Comparison of ENCODE assay signal across 19 cellular contexts in the genomic region with DNA sequence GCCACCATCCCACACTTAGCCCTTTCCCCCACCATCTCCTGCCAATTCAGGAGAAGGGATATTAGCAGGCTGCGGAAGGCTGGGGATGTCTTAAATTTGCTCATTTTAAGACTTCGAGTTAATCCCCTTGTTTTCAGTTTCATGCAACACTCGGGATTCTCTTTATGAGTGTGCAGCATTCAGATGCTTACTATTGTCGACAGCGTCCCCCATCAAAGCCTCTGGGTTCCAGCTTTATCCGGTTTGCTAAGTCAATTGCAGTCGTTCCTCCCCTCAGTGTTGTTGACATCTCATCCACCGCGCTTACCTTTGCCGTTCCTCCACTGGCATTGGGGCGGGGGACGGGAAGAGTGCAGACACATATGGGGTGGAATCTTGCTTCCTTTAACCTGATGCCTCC.
DNase-seq lines count a peak whose midpoint lies in the region; ATAC-seq, FAIRE-seq and TF ChIP-seq lines count a peak whose summit lies in the region.
"Had no signal": no experiment of that assay in that cellular context is flagged by ENCODE, and none has a peak within 500 bp of the region (broad histone marks: within the 10 kb centered on the region; RNA-seq: fewer than 3 reads in every experiment).

No MANE protein-coding gene starts in this region.

- H3K27me3 Mint-ChIP-seq in activated CD8-positive, alpha-beta memory T cell treated with anti-CD3 and anti-CD28 coated beads, Interleukin-2, amount 10 ng/mL, durations not matched to agents 7 days and 5 days = peaks cover 26% of the 10 kb centered on the region
- H3K27me3 Mint-ChIP-seq in effector memory CD8-positive, alpha-beta T cell = peaks cover 46 to 54% of the 10 kb centered on the region in 2 donors

- H3K14ac ChIP-seq in H1 (ENCODE audit: insufficient read length) = no peak overlapping the region

- WGBS in H1 (ENCODE audit: extremely low coverage in 1 of 2, insufficient coverage in 1 of 2, insufficient read length in 1 of 2, insufficient replicate concordance in 2 of 2, low coverage in 1 of 2, low lambda C conversion rate in 2 of 2, missing lambda C conversion rate in 1 of 2), 2 experiments = 93% methylated on average over 12 of the region's 12 CpGs; no CpG with 5 or more reads in 1 of the 2 experiments

- ATAC-seq in activated CD8-positive, alpha-beta memory T cell treated with anti-CD3 and anti-CD28 coated beads, Interleukin-2, amount 10 ng/mL, durations not matched to agents 7 days and 5 days = peak; percentile 23
- no peak for ATAC-seq in Right ventricle myocardium inferior
- no peak for ATAC-seq in effector memory CD8-positive, alpha-beta T cell (replicated peaks)
- ATAC-seq: CD8-positive, alpha-beta T cell; HCT116 had no signal

- H3K4me3 ChIP-seq in MM.1S (ENCODE audit: low read length) (no peak overlapping the region), H1 (ENCODE audit: extremely low read depth in 1 of 4, insufficient read depth in 2 of 4, low read depth in 3 of 4, low read length in 4 of 4) (no peak overlapping the region), skeletal muscle satellite cell (ENCODE audit: low read length) (no peak overlapping the region)

- FAIRE-seq in H1 (lab: Jason Lieb, UNC) = no peak
- FAIRE-seq: D721Med, GM19239, H54 had no signal

- H4K91ac ChIP-seq in H1 (replicated peaks; ENCODE audit: insufficient read length, low read length) = no peak overlapping the region

- H2BK5ac ChIP-seq in H1 (ENCODE audit: low read depth, low read length) = no peak overlapping the region

- no peak overlapping the region for H3K27ac Mint-ChIP-seq in activated CD8-positive, alpha-beta memory T cell treated with anti-CD3 and anti-CD28 coated beads, Interleukin-2, amount 10 ng/mL, durations not matched to agents 7 days and 5 days
- H3K27ac Mint-ChIP-seq in effector memory CD8-positive, alpha-beta T cell = no peak overlapping the region
- H3K27ac Mint-ChIP-seq: CD8-positive, alpha-beta T cell had no signal

- H3K27me3 ChIP-seq in MM.1S (replicated peaks; ENCODE audit: insufficient read depth, low read length) (no peaks in the 10 kb centered on the region), H1 (replicated peaks in 1 of 4; ENCODE audit: control insufficient read depth in 3 of 4, extremely low read depth in 1 of 4, insufficient read depth in 3 of 4, low read length in 3 of 4) (no peaks in the 10 kb centered on the region), skeletal muscle satellite cell (ENCODE audit: control insufficient read depth, insufficient read depth, low read length) (no peaks in the 10 kb centered on the region)

- H4K5ac ChIP-seq in H1 (ENCODE audit: insufficient read length, low read depth, low read length) = no peak overlapping the region

- no peak for TF ChIP-seq CTCF in MM.1S (IDR thresholded peaks at IDR 0.05; ENCODE audit: low read length)
- no peak for TF ChIP-seq CTCF in H1 (IDR thresholded peaks at IDR 0.05; ENCODE audit: control extremely low read depth in 1 of 3, insufficient read depth in 1 of 3, low read depth in 1 of 3, low read length in 3 of 3)

- H3F3A ChIP-seq in MM.1S (ENCODE audit: insufficient read depth, low read length) = no peaks in the 10 kb centered on the region

- no peak for DNase-seq in activated CD8-positive, alpha-beta memory T cell treated with anti-CD3 and anti-CD28 coated beads, Interleukin-2, amount 10 ng/mL, durations not matched to agents 7 days and 5 days
- no peak for DNase-seq in activated CD8-positive, alpha-beta memory T cell treated with anti-CD3 and anti-CD28 coated beads, Interleukin-2, amount 50 U/mL, for 48 hours
- no peak for DNase-seq in MM.1S
- DNase-seq in H1 (ENCODE audit: low read depth in 1 of 2, low spot score in 2 of 2) = no peak
- DNase-seq in HT-29 (ENCODE audit: low spot score) = no peak
- no peak for DNase-seq in Right ventricle myocardium inferior (ENCODE audit: missing footprints)
- DNase-seq in effector memory CD8-positive, alpha-beta T cell = no peak
- DNase-seq: CD8-positive, alpha-beta T cell; COR-L47; DMS153; DMS79 treated with DMSO at 0.1 percent for 48 hours; GDM1 had no signal

- no peak overlapping the region for H2AFZ ChIP-seq in MM.1S (ENCODE audit: low read length)
- H2AFZ ChIP-seq in H1 (ENCODE audit: low read length) = peak overlapping the region; percentile 95; the same call in 1 of the 2 replicates

- no peaks in the 10 kb centered on the region for H3K9me3 Mint-ChIP-seq in activated CD8-positive, alpha-beta memory T cell treated with anti-CD3 and anti-CD28 coated beads, Interleukin-2, amount 10 ng/mL, durations not matched to agents 7 days and 5 days (ENCODE audit: low read depth)
- H3K9me3 Mint-ChIP-seq in effector memory CD8-positive, alpha-beta T cell = no peaks in the 10 kb centered on the region
- H3K9me3 Mint-ChIP-seq: CD14-positive monocyte; CD8-positive, alpha-beta T cell had no signal

- peaks cover 16% of the 10 kb centered on the region for H3K4me1 ChIP-seq in MM.1S (ENCODE audit: low read length)
- H3K4me1 ChIP-seq in H1 (replicated peaks in 1 of 4; ENCODE audit: control insufficient read depth in 3 of 4, insufficient read depth in 4 of 4, low read length in 3 of 4) = peaks cover 0 to 3% (median 0%) of the 10 kb centered on the region in 4 experiments; a peak in 2 of 7 replicates
- peaks cover 8% of the 10 kb centered on the region for H3K4me1 ChIP-seq in skeletal muscle satellite cell (ENCODE audit: control insufficient read depth, insufficient read depth, low read length)

- no peak overlapping the region for H2BK15ac ChIP-seq in H1 (ENCODE audit: low read length)

- no peaks in the 10 kb centered on the region for H3K9me2 ChIP-seq in MM.1S (replicated peaks; ENCODE audit: insufficient read depth, low read length)

- no peaks in the 10 kb centered on the region for H3K23me2 ChIP-seq in H1 (ENCODE audit: low read depth, low read length)

- intact Hi-C loops in Right ventricle myocardium inferior (cut with DNase I) = no loop called here

- no peak for TF ChIP-seq POLR2A in H1 (IDR thresholded peaks at IDR 0.05; ENCODE audit: control extremely low read depth in 1 of 2, low read depth in 2 of 2, low read length in 2 of 2)

- H3K56ac ChIP-seq in H1 (replicated peaks; ENCODE audit: insufficient read length, low read depth, low read length) = no peak overlapping the region

- H3K36me3 Mint-ChIP-seq in activated CD8-positive, alpha-beta memory T cell treated with anti-CD3 and anti-CD28 coated beads, Interleukin-2, amount 10 ng/mL, durations not matched to agents 7 days and 5 days = no peaks in the 10 kb centered on the region
- no peaks in the 10 kb centered on the region for H3K36me3 Mint-ChIP-seq in effector memory CD8-positive, alpha-beta T cell (ENCODE audit: insufficient read depth)
- H3K36me3 Mint-ChIP-seq: CD14-positive monocyte; CD8-positive, alpha-beta T cell had no signal

- no peak overlapping the region for H3K18ac ChIP-seq in H1 (ENCODE audit: extremely low read depth, low read length)

- H3K9ac ChIP-seq in MM.1S (ENCODE audit: low read length) (no peak overlapping the region), H1 (replicated peaks in 1 of 4; ENCODE audit: extremely low read depth in 1 of 4, low read depth in 3 of 4, low read length in 3 of 4) (no peak overlapping the region), skeletal muscle satellite cell (ENCODE audit: low read depth, low read length) (no peak overlapping the region)

- H2BK20ac ChIP-seq in H1 (ENCODE audit: low read length) = no peak overlapping the region

- no peak overlapping the region for H2BK120ac ChIP-seq in H1 (replicated peaks; ENCODE audit: low read depth, low read length)

- H3K9me3 ChIP-seq in MM.1S (replicated peaks; ENCODE audit: insufficient read depth, low read length) = no peaks in the 10 kb centered on the region
- no peaks in the 10 kb centered on the region for H3K9me3 ChIP-seq in H1 (ENCODE audit: insufficient read depth in 2 of 2, low read depth in 1 of 2, low read length in 1 of 2)
- no peaks in the 10 kb centered on the region for H3K9me3 ChIP-seq in skeletal muscle satellite cell (replicated peaks; ENCODE audit: low read length)

- CTCF ChIA-PET in activated CD8-positive, alpha-beta memory T cell treated with anti-CD3 and anti-CD28 coated beads, Interleukin-2, amount 10 ng/mL, durations not matched to agents 7 days and 5 days (lab: Charles Lee) = no interaction called here
- CTCF ChIA-PET in H1 (lab: Charles Lee; ENCODE audit: partially characterized antibody) = no interaction called here

- H3K4ac ChIP-seq in H1 (replicated peaks; ENCODE audit: insufficient read length, low read depth, low read length) = no peak overlapping the region

- H3K79me1 ChIP-seq in H1 (ENCODE audit: low read depth, low read length) = no peaks in the 10 kb centered on the region

- H4K20me1 ChIP-seq in MM.1S (ENCODE audit: insufficient read depth, low read length) (no peaks in the 10 kb centered on the region), H1 (replicated peaks in 1 of 2; ENCODE audit: control insufficient read depth in 1 of 2, insufficient read depth in 2 of 2, low read length in 2 of 2) (no peaks in the 10 kb centered on the region)

- no peak overlapping the region for H3K4me3 Mint-ChIP-seq in activated CD8-positive, alpha-beta memory T cell treated with anti-CD3 and anti-CD28 coated beads, Interleukin-2, amount 10 ng/mL, durations not matched to agents 7 days and 5 days
- H3K4me3 Mint-ChIP-seq in effector memory CD8-positive, alpha-beta T cell = no peak overlapping the region
- H3K4me3 Mint-ChIP-seq: CD14-positive monocyte; CD8-positive, alpha-beta T cell had no signal

- H2BK12ac ChIP-seq in H1 (ENCODE audit: low read depth, low read length) = no peak overlapping the region

- H3K79me2 ChIP-seq in MM.1S (ENCODE audit: low read length) (no peaks in the 10 kb centered on the region), H1 (ENCODE audit: control insufficient read depth in 1 of 2, insufficient read depth in 2 of 2, low read length in 2 of 2) (no peaks in the 10 kb centered on the region)

- no peak overlapping the region for H4K8ac ChIP-seq in H1 (ENCODE audit: extremely low read depth, insufficient read depth, low read length)

- H2AK5ac ChIP-seq in H1 (ENCODE audit: low read depth, low read length) = no peak overlapping the region

- H3K23ac ChIP-seq in H1 (ENCODE audit: insufficient read length) = no peak overlapping the region

- no peak for TF ChIP-seq RAD21 in H1 (IDR thresholded peaks at IDR 0.05 in 1 of 2, conservative IDR thresholded peaks at IDR 0.05 in 1 of 2; ENCODE audit: low read depth in 2 of 2, low read length in 2 of 2)

- H3K36me3 ChIP-seq in MM.1S (replicated peaks; ENCODE audit: insufficient read depth, low read length) (no peaks in the 10 kb centered on the region), H1 (ENCODE audit: control insufficient read depth in 2 of 4, insufficient read depth in 4 of 4, low read length in 3 of 4) (no peaks in the 10 kb centered on the region), skeletal muscle satellite cell (ENCODE audit: insufficient read depth, low read length) (no peaks in the 10 kb centered on the region)

- TF ChIP-seq EP300 in H1 (IDR thresholded peaks at IDR 0.05; ENCODE audit: borderline replicate concordance in 1 of 2, low read depth in 2 of 2, low read length in 2 of 2) = no peak

- H3K4me2 ChIP-seq in MM.1S (ENCODE audit: low read depth, low read length) (peak overlapping the region; percentile 38; the same call in 1 of the 2 replicates), H1 (ENCODE audit: insufficient read depth in 1 of 2, low read depth in 2 of 2, low read length in 2 of 2) (no peak overlapping the region), skeletal muscle satellite cell (ENCODE audit: low read length) (peak overlapping the region; percentile 38)

- POLR2A ChIA-PET in H1 (lab: Charles Lee; ENCODE audit: partially characterized antibody) = no interaction called here

- H3K4me1 Mint-ChIP-seq in activated CD8-positive, alpha-beta memory T cell treated with anti-CD3 and anti-CD28 coated beads, Interleukin-2, amount 10 ng/mL, durations not matched to agents 7 days and 5 days = peaks cover 24% of the 10 kb centered on the region
- H3K4me1 Mint-ChIP-seq in effector memory CD8-positive, alpha-beta T cell (ENCODE audit: low read depth in 2 of 2) = peaks cover 7 to 11% of the 10 kb centered on the region in 2 donors

- H3K27ac ChIP-seq in MM.1S (ENCODE audit: low read length) (no peak overlapping the region), H1 (ENCODE audit: low read depth, low read length) (no peak overlapping the region)
- H3K27ac ChIP-seq: 22Rv1 had no signal

Comparison
In these comparisons a context has a peak if more than half of its experiments do, and no peak if none do; other contexts are left out.
1. H3K4me2 ChIP-seq: peak in MM.1S (single experiment) and skeletal muscle satellite cell (single experiment); none in H1 (0 of 2).